ENCODE assay signal across 1 cellular context in the genomic region with DNA sequence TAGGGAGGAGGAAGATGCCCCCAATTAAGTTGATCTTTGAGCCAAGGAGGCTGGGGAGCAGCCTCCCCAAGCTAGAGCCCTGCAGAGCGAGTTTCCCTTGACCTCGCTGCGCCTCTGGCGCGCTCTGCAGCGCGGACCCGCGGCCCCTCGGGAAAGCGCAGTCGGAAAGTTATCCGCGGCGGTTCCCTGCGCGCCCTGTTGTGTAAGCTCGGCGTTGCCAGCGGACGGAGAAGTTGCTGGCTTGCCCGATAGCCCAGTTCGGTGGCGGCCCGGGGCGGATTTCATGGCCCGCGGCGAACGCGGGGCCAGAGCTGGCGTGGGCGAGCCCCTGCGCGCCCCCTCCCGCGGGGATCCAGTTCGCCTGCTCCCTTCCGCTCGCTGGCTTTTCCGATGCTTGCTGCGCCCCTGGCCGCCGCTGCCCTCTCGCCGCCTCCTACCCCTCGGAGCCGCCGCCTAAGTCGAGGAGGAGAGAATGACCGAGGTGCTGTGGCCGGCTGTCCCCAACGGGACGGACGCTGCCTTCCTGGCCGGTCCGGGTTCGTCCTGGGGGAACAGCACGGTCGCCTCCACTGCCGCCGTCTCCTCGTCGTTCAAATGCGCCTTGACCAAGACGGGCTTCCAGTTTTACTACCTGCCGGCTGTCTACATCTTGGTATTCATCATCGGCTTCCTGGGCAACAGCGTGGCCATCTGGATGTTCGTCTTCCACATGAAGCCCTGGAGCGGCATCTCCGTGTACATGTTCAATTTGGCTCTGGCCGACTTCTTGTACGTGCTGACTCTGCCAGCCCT.
TF ChIP-seq lines count a peak whose summit lies in the region.

No MANE protein-coding gene starts in this region.

TF ChIP-seq in GM23338, 12 proteins besides CTCF, POLR2A, EP300 and RAD21 (continued from another document):
- TF ChIP-seq, protein P1, sequence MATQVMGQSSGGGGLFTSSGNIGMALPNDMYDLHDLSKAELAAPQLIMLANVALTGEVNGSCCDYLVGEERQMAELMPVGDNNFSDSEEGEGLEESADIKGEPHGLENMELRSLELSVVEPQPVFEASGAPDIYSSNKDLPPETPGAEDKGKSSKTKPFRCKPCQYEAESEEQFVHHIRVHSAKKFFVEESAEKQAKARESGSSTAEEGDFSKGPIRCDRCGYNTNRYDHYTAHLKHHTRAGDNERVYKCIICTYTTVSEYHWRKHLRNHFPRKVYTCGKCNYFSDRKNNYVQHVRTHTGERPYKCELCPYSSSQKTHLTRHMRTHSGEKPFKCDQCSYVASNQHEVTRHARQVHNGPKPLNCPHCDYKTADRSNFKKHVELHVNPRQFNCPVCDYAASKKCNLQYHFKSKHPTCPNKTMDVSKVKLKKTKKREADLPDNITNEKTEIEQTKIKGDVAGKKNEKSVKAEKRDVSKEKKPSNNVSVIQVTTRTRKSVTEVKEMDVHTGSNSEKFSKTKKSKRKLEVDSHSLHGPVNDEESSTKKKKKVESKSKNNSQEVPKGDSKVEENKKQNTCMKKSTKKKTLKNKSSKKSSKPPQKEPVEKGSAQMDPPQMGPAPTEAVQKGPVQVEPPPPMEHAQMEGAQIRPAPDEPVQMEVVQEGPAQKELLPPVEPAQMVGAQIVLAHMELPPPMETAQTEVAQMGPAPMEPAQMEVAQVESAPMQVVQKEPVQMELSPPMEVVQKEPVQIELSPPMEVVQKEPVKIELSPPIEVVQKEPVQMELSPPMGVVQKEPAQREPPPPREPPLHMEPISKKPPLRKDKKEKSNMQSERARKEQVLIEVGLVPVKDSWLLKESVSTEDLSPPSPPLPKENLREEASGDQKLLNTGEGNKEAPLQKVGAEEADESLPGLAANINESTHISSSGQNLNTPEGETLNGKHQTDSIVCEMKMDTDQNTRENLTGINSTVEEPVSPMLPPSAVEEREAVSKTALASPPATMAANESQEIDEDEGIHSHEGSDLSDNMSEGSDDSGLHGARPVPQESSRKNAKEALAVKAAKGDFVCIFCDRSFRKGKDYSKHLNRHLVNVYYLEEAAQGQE (IDR thresholded peaks at IDR 0.05; ENCODE audit: unreplicated experiment) = no peak
- TF ChIP-seq JUNB (IDR thresholded peaks at IDR 0.05; ENCODE audit: unreplicated experiment) = no peak
- TF ChIP-seq ZNF331 (CRISPR knock-in tag; IDR thresholded peaks at IDR 0.05; ENCODE audit: low read depth) = no peak
- no peak for TF ChIP-seq STAT1 (IDR thresholded peaks at IDR 0.05; ENCODE audit: unreplicated experiment)
- no peak for TF ChIP-seq EZH2 (IDR thresholded peaks at IDR 0.05; ENCODE audit: low read depth, unreplicated experiment)
- TF ChIP-seq POLR2AphosphoS5 (IDR thresholded peaks at IDR 0.05; ENCODE audit: low read depth) = no peak
